Comparison of ENCODE assay signal across 9 cellular contexts in genomic region chr1:107776898-107777663, GRCh38.
DNase-seq lines count a peak whose midpoint lies in the region; ATAC-seq, FAIRE-seq and TF ChIP-seq lines count a peak whose summit lies in the region.
"Had no signal": no experiment of that assay in that cellular context is flagged by ENCODE, and none has a peak within 500 bp of the region (broad histone marks: within the 10 kb centered on the region; RNA-seq: fewer than 3 reads in every experiment).

No MANE protein-coding gene starts in this region.

- H3F3A ChIP-seq in PC-9 (ENCODE audit: insufficient read depth, low read depth) = no peaks in the 10 kb centered on the region

- CTCF ChIA-PET in PC-9 (lab: Charles Lee) = no interaction called here

- H2AFZ ChIP-seq in PC-9 = no peak overlapping the region

- no peaks in the 10 kb centered on the region for H3K9me3 ChIP-seq in PC-9 (ENCODE audit: insufficient read depth, low read depth)
- H3K9me3 ChIP-seq: prostate gland had no signal

- no peak overlapping the region for H3K4me3 ChIP-seq in PC-9
- H3K4me3 ChIP-seq: prostate gland had no signal

- no peak for TF ChIP-seq CTCF in PC-9 (conservative IDR thresholded peaks at IDR 0.05)

- no peaks in the 10 kb centered on the region for H3K9me3 Mint-ChIP-seq in stimulated activated naive CD8-positive, alpha-beta T cell treated with anti-CD3 and anti-CD28 coated beads, Interleukin-15, amount 100 ng/mL, for 72 hours

- ATAC-seq in stimulated activated naive CD8-positive, alpha-beta T cell treated with anti-CD3 and anti-CD28 coated beads, Interleukin-15, Interleukin-2, amounts not matched to agents 100 U/mL and 50 U/mL, for 24 hours = peak; percentile 23
- no peak for ATAC-seq in stimulated activated naive CD8-positive, alpha-beta T cell treated with anti-CD3 and anti-CD28 coated beads, Interleukin-15, amount 100 ng/mL, for 72 hours
- peak; percentile 94 for ATAC-seq in HG02885 (IDR thresholded peaks at IDR 0.05; ENCODE audit: poor library complexity, unreplicated experiment)

- intact Hi-C loops in PC-9 (cut with micrococcal nuclease; ENCODE audit: unreplicated experiment) = no loop called here

- H3K9me2 ChIP-seq in PC-9 (ENCODE audit: insufficient read depth) = no peaks in the 10 kb centered on the region

- H3K36me3 ChIP-seq in PC-9 (ENCODE audit: low read depth) = no peaks in the 10 kb centered on the region
- H3K36me3 ChIP-seq: prostate gland had no signal

- H3K79me2 ChIP-seq in PC-9 (ENCODE audit: low read depth) = no peaks in the 10 kb centered on the region

- no peak for FAIRE-seq in H54 (lab: Jason Lieb, UNC)

- no peaks in the 10 kb centered on the region for H4K20me1 ChIP-seq in PC-9 (ENCODE audit: insufficient read depth)

- no TSS peak for BruUV-seq in PC-9 (replicated peaks; lab: Mats Ljungman, UMichigan)

- no peak overlapping the region for H3K4me3 Mint-ChIP-seq in stimulated activated naive CD8-positive, alpha-beta T cell treated with anti-CD3 and anti-CD28 coated beads, Interleukin-15, amount 100 ng/mL, for 72 hours

- H3K4me1 ChIP-seq in PC-9 (replicated peaks; ENCODE audit: insufficient read depth) = peaks cover 10% of the 10 kb centered on the region
- H3K4me1 ChIP-seq: prostate gland had no signal

- no peaks in the 10 kb centered on the region for H3K27me3 Mint-ChIP-seq in stimulated activated naive CD8-positive, alpha-beta T cell treated with anti-CD3 and anti-CD28 coated beads, Interleukin-15, amount 100 ng/mL, for 72 hours

- H3K4me1 Mint-ChIP-seq in stimulated activated naive CD8-positive, alpha-beta T cell treated with anti-CD3 and anti-CD28 coated beads, Interleukin-15, amount 100 ng/mL, for 72 hours = no peaks in the 10 kb centered on the region

- DNase-seq in stimulated activated naive CD8-positive, alpha-beta T cell treated with anti-CD3 and anti-CD28 coated beads, Interleukin-15, Interleukin-2, amounts not matched to agents 100 U/mL and 50 U/mL, for 24 hours = no peak
- no peak for DNase-seq in stimulated activated naive CD8-positive, alpha-beta T cell treated with anti-CD3 and anti-CD28 coated beads, Interleukin-15, amount 100 ng/mL, for 72 hours
- DNase-seq in NCI-H1436 (lab: John Stamatoyannopoulos, UW) (peak; percentile 28), GOT3 (lab: John Stamatoyannopoulos, UW) (no peak), H54 (ENCODE audit: insufficient read length, low spot score) (no peak), amygdala (lab: John Stamatoyannopoulos, UW) (no peak), PC-9 (no peak)

- no peak for TF ChIP-seq POLR2A in H54 (IDR thresholded peaks at IDR 0.05; ENCODE audit: low read depth, low read length)

- POLR2A ChIA-PET in PC-9 (lab: Charles Lee; ENCODE audit: unreplicated experiment) = no interaction called here

- H3K27ac Mint-ChIP-seq in stimulated activated naive CD8-positive, alpha-beta T cell treated with anti-CD3 and anti-CD28 coated beads, Interleukin-15, amount 100 ng/mL, for 72 hours = no peak overlapping the region

- no peaks in the 10 kb centered on the region for H3K27me3 ChIP-seq in PC-9 (ENCODE audit: insufficient read depth, low read depth)

- H3K27ac ChIP-seq in PC-9 = no peak overlapping the region
- H3K27ac ChIP-seq: prostate gland had no signal

- no peak overlapping the region for H3K4me2 ChIP-seq in PC-9
